ENCODE assay signal across 21 cellular contexts in the genomic region with DNA sequence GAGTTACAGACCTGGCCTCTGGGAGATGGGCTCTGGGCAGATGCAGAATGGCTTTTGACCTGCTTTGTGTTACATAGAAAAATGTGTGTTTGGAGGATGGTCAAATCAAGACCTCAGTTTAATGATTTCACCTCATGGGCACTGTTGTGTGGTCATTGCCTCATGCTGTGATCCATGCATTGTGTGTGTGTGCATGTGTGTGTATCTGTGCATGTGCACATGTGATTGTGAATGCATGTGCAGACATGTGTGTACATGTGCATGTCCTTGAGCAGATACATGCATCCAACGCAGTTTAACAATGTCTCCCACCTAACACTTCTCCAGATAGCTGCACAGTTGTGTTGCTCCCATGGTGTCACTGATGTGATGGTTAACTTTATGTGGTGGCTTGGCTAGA. TPM values are rescaled to one million over a fixed set of nuclear protein-coding genes. Genes with fewer than 3 reads are reported as not detected.
DNase-seq lines count a peak whose midpoint lies in the region; ATAC-seq, FAIRE-seq and TF ChIP-seq lines count a peak whose summit lies in the region.
"Had no signal": no experiment of that assay in that cellular context is flagged by ENCODE, and none has a peak within 500 bp of the region (broad histone marks: within the 10 kb centered on the region; RNA-seq: fewer than 3 reads in every experiment).

No MANE protein-coding gene starts in this region.

- no peak overlapping the region for H3K4me3 Mint-ChIP-seq in nephron
- H3K4me3 Mint-ChIP-seq: B cell; CD4-positive, alpha-beta memory T cell had no signal

- H3K27me3 Mint-ChIP-seq in nephron (ENCODE audit: low read depth): peaks cover 20% of the 10 kb centered on the region

- ATAC-seq in right cardiac atrium (no peak), Right ventricle myocardium inferior (no peak)
- ATAC-seq: HCT116, Panc1 had no signal

- CTCF ChIA-PET in A673 (lab: Charles Lee): no interaction called here

- peak; percentile 62 for FAIRE-seq in bronchial epithelial cell (lab: Jason Lieb, UNC)
- FAIRE-seq: G401.6, GM12891 had no signal

- peaks cover 53% of the 10 kb centered on the region for H3K4me1 Mint-ChIP-seq in nephron
- H3K4me1 Mint-ChIP-seq: B cell had no signal

- TF ChIP-seq CTCF in bronchial epithelial cell (IDR thresholded peaks at IDR 0.05; ENCODE audit: insufficient read depth, low read length, severe bottlenecking): no peak
- TF ChIP-seq CTCF in nephron (IDR thresholded peaks at IDR 0.05; ENCODE audit: unreplicated experiment in 3 of 3): no peak
- TF ChIP-seq CTCF in uterus (IDR thresholded peaks at IDR 0.05): no peak
- no peak for TF ChIP-seq CTCF in A673 (conservative IDR thresholded peaks at IDR 0.05; ENCODE audit: low read depth, low read length)

- WGBS in right cardiac atrium: 79% methylated on average over 1 of the region's 1 CpG

- H3K9me3 Mint-ChIP-seq in nephron: no peaks in the 10 kb centered on the region
- H3K9me3 Mint-ChIP-seq: CD4-positive, alpha-beta memory T cell had no signal

- no peak for TF ChIP-seq POLR2A in uterus (IDR thresholded peaks at IDR 0.05)

- no peak for DNase-seq in right cardiac atrium
- DNase-seq in Right ventricle myocardium inferior (ENCODE audit: missing footprints): no peak
- DNase-seq in bronchial epithelial cell (ENCODE audit: low read depth): no peak
- DNase-seq in uterus: no peak
- DNase-seq in epidermal melanocyte (ENCODE audit: insufficient read length, low spot score): no peak
- DNase-seq in stimulated activated CD4-positive, alpha-beta T cell treated with anti-CD3 and anti-CD28 coated beads, Interleukin-4, amount 100 ng/mL, for 24 hours: no peak
- no peak for DNase-seq in A673 (ENCODE audit: low spot score)
- DNase-seq: ACHN; CD4-positive, alpha-beta memory T cell; DMS79 treated with DMSO at 0.1 percent for 48 hours; KBM-7; NCI-H1092; NCI-H2107; NCI-H226; NCI-H526 treated with DMSO at 0.1 percent for 48 hours had no signal

- H3K27ac Mint-ChIP-seq in nephron: peak overlapping the region; percentile 68 to 92 (median 86)
- H3K27ac Mint-ChIP-seq: B cell; CD4-positive, alpha-beta memory T cell had no signal

- BruUV-seq in A673 (replicated peaks; lab: Mats Ljungman, UMichigan): no TSS peak

- H3K36me3 ChIP-seq in bronchial epithelial cell (ENCODE audit: control insufficient read depth, insufficient read depth, low read length) (no peaks in the 10 kb centered on the region), uterus (no peaks in the 10 kb centered on the region), A673 (ENCODE audit: insufficient read depth, low read length, poor library complexity, severe bottlenecking) (no peaks in the 10 kb centered on the region)

- POLR2A ChIA-PET in A673 (lab: Charles Lee; ENCODE audit: low non-redundant PET): no interaction called here

- H3K9me3 ChIP-seq in right cardiac atrium (ENCODE audit: control insufficient read depth, low read length) (no peaks in the 10 kb centered on the region), uterus (no peaks in the 10 kb centered on the region), A673 (ENCODE audit: low read depth, low read length, poor library complexity, severe bottlenecking) (no peaks in the 10 kb centered on the region)

- no peak overlapping the region for H3K4me3 ChIP-seq in right cardiac atrium (ENCODE audit: low read length)
- no peak overlapping the region for H3K4me3 ChIP-seq in bronchial epithelial cell (ENCODE audit: low read depth, low read length)
- H3K4me3 ChIP-seq in uterus: no peak overlapping the region
- no peak overlapping the region for H3K4me3 ChIP-seq in A673 (ENCODE audit: low read depth, low read length, poor library complexity, severe bottlenecking)

- H3K36me3 Mint-ChIP-seq in nephron (ENCODE audit: low read depth): no peaks in the 10 kb centered on the region
- H3K36me3 Mint-ChIP-seq: CD4-positive, alpha-beta memory T cell had no signal

- no peaks in the 10 kb centered on the region for H3K27me3 ChIP-seq in right cardiac atrium (ENCODE audit: control insufficient read depth, insufficient read depth)
- H3K27me3 ChIP-seq in bronchial epithelial cell (ENCODE audit: control insufficient read depth, insufficient read depth, low read length): no peaks in the 10 kb centered on the region
- H3K27me3 ChIP-seq in uterus: no peaks in the 10 kb centered on the region
- H3K27me3 ChIP-seq in A673 (replicated peaks; ENCODE audit: insufficient read depth, low read depth, low read length, poor library complexity): no peaks in the 10 kb centered on the region

- intact Hi-C loops in right cardiac atrium (cut with DNase I): loop anchor here in 1 of 4 donors (10.0 kb wide), 1 partner anchor 166 kb away; no protein-coding TSS in a partner anchor
- intact Hi-C loops in Right ventricle myocardium inferior (cut with DNase I): loop anchor here (5.0 kb wide), 1 partner anchor 79 kb away; no protein-coding TSS in a partner anchor
- intact Hi-C loops in uterus (cut with DNase I; ENCODE audit: low total_unique reads): no loop called here
- intact Hi-C loops in A673 (cut with micrococcal nuclease; ENCODE audit: unreplicated experiment): no loop called here

- H3K4me1 ChIP-seq in right cardiac atrium (ENCODE audit: control insufficient read depth, insufficient read depth, low read length) (peaks cover 19% of the 10 kb centered on the region), uterus (peaks cover 3 to 5% of the 10 kb centered on the region in 2 donors), A673 (ENCODE audit: insufficient read depth, low read length, poor library complexity, severe bottlenecking) (peaks cover 59% of the 10 kb centered on the region)

- peak overlapping the region; percentile 26 for H3K27ac ChIP-seq in right cardiac atrium (ENCODE audit: low read length)
- H3K27ac ChIP-seq in uterus: peak overlapping the region; percentile 56 to 58
- H3K27ac ChIP-seq in A673 (ENCODE audit: low read depth, low read length, poor library complexity, severe bottlenecking): no peak overlapping the region

RNA-seq across cellular contexts. Expression of a gene that starts 40.1 kb away (rescaled TPM):
- total RNA-seq in right cardiac atrium (10 to 100 TPM; 37.2 to 51.6 (median 38.3) TPM), Right ventricle myocardium inferior (27.5 TPM), bronchial epithelial cell (0.26 and 0.79 TPM in 2 replicates), uterus (10 to 100 TPM in 3 of 4 donors, 1 to 10 TPM in 1; 6.4 to 57.3 (median 26.3) TPM), A673 (2021) (42.9 and 50.9 TPM in 2 replicates)
- polyA plus RNA-seq in right cardiac atrium: 24.9 TPM
- total RNA-seq: B cell; CD4-positive, alpha-beta memory T cell had no signal
- polyA plus RNA-seq: CD4-positive, alpha-beta memory T cell had no signal
